Comparison of ENCODE assay signal across 22 cellular contexts in genomic region chr7:80791509-80791929, GRCh38.
A peak's percentile ranks its signal among the peaks of the same experiment; 100 is the strongest.
DNase-seq lines count a peak whose midpoint lies in the region; ATAC-seq and TF ChIP-seq lines count a peak whose summit lies in the region.
"Had no signal": no experiment of that assay in that cellular context is flagged by ENCODE, and none has a peak within 500 bp of the region (broad histone marks: within the 10 kb centered on the region; RNA-seq: fewer than 3 reads in every experiment).

No MANE protein-coding gene starts in this region.

- peaks cover 20 to 67% (median 61%) of the 10 kb centered on the region in 4 donors for H3K4me1 ChIP-seq in esophagus muscularis mucosa
- H3K4me1 ChIP-seq in muscle layer of colon (ENCODE audit: insufficient read depth, low read length), result peaks cover 30% of the 10 kb centered on the region
- peaks cover 10% of the 10 kb centered on the region for H3K4me1 ChIP-seq in testis
- H3K4me1 ChIP-seq: lower lobe of right lung had no signal

- no peak for TF ChIP-seq EP300 in esophagus muscularis mucosa (IDR thresholded peaks at IDR 0.05)

- no peak for TF ChIP-seq POLR2A in esophagus muscularis mucosa (IDR thresholded peaks at IDR 0.05; ENCODE audit: low read depth)
- no peak for TF ChIP-seq POLR2A in testis (IDR thresholded peaks at IDR 0.05)

- H3K27ac Mint-ChIP-seq in activated T-helper 2 cell treated with anti-CD3 and anti-CD28 coated beads, Interferon-gamma antibody, Interleukin-2, Interleukin-4, amounts not matched to agents 10 μg/mL and 5 μg/mL and 100 μg/mL, durations not matched to agents 14 hours and 24 hours and 36 hours, result no peak overlapping the region
- H3K27ac Mint-ChIP-seq in stimulated activated memory B cell treated with anti-CD40 and anti-IgM and Interleukin-4, amounts not matched to agents 10 μg/mL and 1 μg/mL and 100 μg/mL, for 72 hours, result no peak overlapping the region
- H3K27ac Mint-ChIP-seq: activated CD4-positive, alpha-beta T cell treated with anti-CD3 and anti-CD28 coated beads for 36 hours; IgD-negative memory B cell had no signal

- TF ChIP-seq CTCF in esophagus muscularis mucosa (IDR thresholded peaks at IDR 0.05), result no peak
- no peak for TF ChIP-seq CTCF in testis (IDR thresholded peaks at IDR 0.05)
- TF ChIP-seq CTCF in GM10266 (IDR thresholded peaks at IDR 0.05; ENCODE audit: control insufficient read depth, insufficient read depth, low read depth, missing control alignments), result no peak

- H3K9me3 Mint-ChIP-seq in activated T-helper 2 cell treated with anti-CD3 and anti-CD28 coated beads, Interferon-gamma antibody, Interleukin-2, Interleukin-4, amounts not matched to agents 10 μg/mL and 5 μg/mL and 100 μg/mL, durations not matched to agents 14 hours and 24 hours and 36 hours, result no peaks in the 10 kb centered on the region
- peaks cover 4% of the 10 kb centered on the region for H3K9me3 Mint-ChIP-seq in stimulated activated memory B cell treated with anti-CD40 and anti-IgM and Interleukin-4, amounts not matched to agents 10 μg/mL and 1 μg/mL and 100 μg/mL, for 72 hours

- intact Hi-C loops in esophagus muscularis mucosa (cut with DNase I) (no loop called here), testis (cut with DNase I; ENCODE audit: low total_unique reads) (no loop called here)
- intact Hi-C loops in activated T-helper 2 cell treated with anti-CD3 and anti-CD28 coated beads, Interferon-gamma antibody, Interleukin-2, Interleukin-4, amounts not matched to agents 10 μg/mL and 5 μg/mL and 100 μg/mL, durations not matched to agents 14 hours and 24 hours and 36 hours (cut with micrococcal nuclease), result no loop called here

- no peak for ATAC-seq in stimulated activated memory B cell treated with anti-CD40 and anti-IgM and Interleukin-4, amounts not matched to agents 10 μg/mL and 1 μg/mL and 100 μg/mL, for 72 hours
- ATAC-seq: activated CD4-positive, alpha-beta T cell treated with anti-CD3 and anti-CD28 coated beads for 36 hours; lower lobe of right lung; PC-3 had no signal

- H3K9me3 ChIP-seq in esophagus muscularis mucosa (no peaks in the 10 kb centered on the region), muscle layer of colon (ENCODE audit: low read length) (no peaks in the 10 kb centered on the region), testis (no peaks in the 10 kb centered on the region)
- H3K9me3 ChIP-seq: lower lobe of right lung had no signal

- no peak overlapping the region for H3K9ac ChIP-seq in muscle layer of colon (ENCODE audit: low read length)

- H3K27me3 ChIP-seq in esophagus muscularis mucosa (no peaks in the 10 kb centered on the region), muscle layer of colon (ENCODE audit: control insufficient read depth in 1 of 2, insufficient read depth in 2 of 2, low read length in 2 of 2) (no peaks in the 10 kb centered on the region), testis (no peaks in the 10 kb centered on the region)

- no peaks in the 10 kb centered on the region for H3K4me1 Mint-ChIP-seq in activated T-helper 2 cell treated with anti-CD3 and anti-CD28 coated beads, Interferon-gamma antibody, Interleukin-2, Interleukin-4, amounts not matched to agents 10 μg/mL and 5 μg/mL and 100 μg/mL, durations not matched to agents 14 hours and 24 hours and 36 hours (ENCODE audit: low read depth)
- no peaks in the 10 kb centered on the region for H3K4me1 Mint-ChIP-seq in stimulated activated memory B cell treated with anti-CD40 and anti-IgM and Interleukin-4, amounts not matched to agents 10 μg/mL and 1 μg/mL and 100 μg/mL, for 72 hours
- H3K4me1 Mint-ChIP-seq: activated CD4-positive, alpha-beta T cell treated with anti-CD3 and anti-CD28 coated beads for 36 hours; IgD-negative memory B cell had no signal

- H3K36me3 ChIP-seq in esophagus muscularis mucosa (peaks cover 0 to 5% (median 2%) of the 10 kb centered on the region in 4 donors), muscle layer of colon (ENCODE audit: insufficient read depth, low read length) (peaks cover 12% of the 10 kb centered on the region), testis (ENCODE audit: low read depth, missing control alignments) (no peaks in the 10 kb centered on the region)

- DNase-seq in LHCN-M2 (ENCODE audit: low read depth), result peak; percentile 80
- DNase-seq in esophagus muscularis mucosa (ENCODE audit: extremely low spot score), result no peak
- no peak for DNase-seq in testis
- DNase-seq in GM10266 (ENCODE audit: extremely low spot score), result no peak
- DNase-seq in activated T-helper 2 cell treated with anti-CD3 and anti-CD28 coated beads, Interferon-gamma antibody, Interleukin-2, Interleukin-4, amounts not matched to agents 10 μg/mL and 5 μg/mL and 100 μg/mL, durations not matched to agents 14 hours and 24 hours and 36 hours (ENCODE audit: low spot score), result no peak
- no peak for DNase-seq in NCI-H2107 treated with DMSO at 0.1 percent for 48 hours (lab: John Stamatoyannopoulos, UW; ENCODE audit: unreplicated experiment)
- DNase-seq: activated CD4-positive, alpha-beta T cell treated with anti-CD3 and anti-CD28 coated beads for 36 hours; activated CD8-positive, alpha-beta memory T cell treated with anti-CD3 and anti-CD28 coated beads, Interleukin-2, amount 50 U/mL, for 4 hours; activated gamma-delta T cell treated with Interleukin-2 at 50 U/mL for 16 hours; AML-193; anterior cingulate cortex; Calu3; lower lobe of right lung; NCI-H187 treated with DMSO at 0.1 percent for 48 hours; NCI-H510A treated with DMSO at 0.1 percent for 48 hours; PC-3; retina; T1000 had no signal

- 34% methylated on average over 3 of the region's 3 CpGs for WGBS in esophagus muscularis mucosa
- 43 to 63% methylated on average over 3 of the region's 3 CpGs for WGBS in testis, 2 donors

- H3K36me3 Mint-ChIP-seq in activated T-helper 2 cell treated with anti-CD3 and anti-CD28 coated beads, Interferon-gamma antibody, Interleukin-2, Interleukin-4, amounts not matched to agents 10 μg/mL and 5 μg/mL and 100 μg/mL, durations not matched to agents 14 hours and 24 hours and 36 hours (ENCODE audit: low read depth), result no peaks in the 10 kb centered on the region
- no peaks in the 10 kb centered on the region for H3K36me3 Mint-ChIP-seq in stimulated activated memory B cell treated with anti-CD40 and anti-IgM and Interleukin-4, amounts not matched to agents 10 μg/mL and 1 μg/mL and 100 μg/mL, for 72 hours

- H3K4me3 ChIP-seq in esophagus muscularis mucosa, result no peak overlapping the region
- H3K4me3 ChIP-seq in muscle layer of colon (ENCODE audit: low read depth in 1 of 2, low read length in 2 of 2), result no peak overlapping the region
- no peak overlapping the region for H3K4me3 ChIP-seq in testis
- H3K4me3 ChIP-seq: lower lobe of right lung, SK-N-MC had no signal

- no peak overlapping the region for H3K4me3 Mint-ChIP-seq in activated T-helper 2 cell treated with anti-CD3 and anti-CD28 coated beads, Interferon-gamma antibody, Interleukin-2, Interleukin-4, amounts not matched to agents 10 μg/mL and 5 μg/mL and 100 μg/mL, durations not matched to agents 14 hours and 24 hours and 36 hours (ENCODE audit: low read depth)
- no peak overlapping the region for H3K4me3 Mint-ChIP-seq in stimulated activated memory B cell treated with anti-CD40 and anti-IgM and Interleukin-4, amounts not matched to agents 10 μg/mL and 1 μg/mL and 100 μg/mL, for 72 hours
- H3K4me3 Mint-ChIP-seq: activated CD4-positive, alpha-beta T cell treated with anti-CD3 and anti-CD28 coated beads for 36 hours had no signal

- H3K27ac ChIP-seq in esophagus muscularis mucosa (replicated peaks in 1 of 4), result peak overlapping the region; percentile 66 to 83 (median 77)
- H3K27ac ChIP-seq in muscle layer of colon (ENCODE audit: low read depth, low read length), result peak overlapping the region; percentile 8
- H3K27ac ChIP-seq in testis, result peak overlapping the region; percentile 51 to 73
- H3K27ac ChIP-seq: lower lobe of right lung, SK-N-MC had no signal

- H3K27me3 Mint-ChIP-seq in activated T-helper 2 cell treated with anti-CD3 and anti-CD28 coated beads, Interferon-gamma antibody, Interleukin-2, Interleukin-4, amounts not matched to agents 10 μg/mL and 5 μg/mL and 100 μg/mL, durations not matched to agents 14 hours and 24 hours and 36 hours (ENCODE audit: low read depth), result no peaks in the 10 kb centered on the region
- H3K27me3 Mint-ChIP-seq in stimulated activated memory B cell treated with anti-CD40 and anti-IgM and Interleukin-4, amounts not matched to agents 10 μg/mL and 1 μg/mL and 100 μg/mL, for 72 hours, result no peaks in the 10 kb centered on the region
- H3K27me3 Mint-ChIP-seq: activated CD4-positive, alpha-beta T cell treated with anti-CD3 and anti-CD28 coated beads for 36 hours; IgD-negative memory B cell had no signal

Comparison
In these comparisons a context has a peak if more than half of its experiments do, and no peak if none do; other contexts are left out.
1. H3K27ac ChIP-seq: peak in every context shown above with its lines; median percentile 77 in esophagus muscularis mucosa; 62 in testis; 8 in muscle layer of colon.